In genomic region chr2:168212866-168213265, GRCh38 we compare ENCODE assay signal across 20 cellular contexts. TPM values are rescaled to one million over a fixed set of nuclear protein-coding genes. Genes with fewer than 3 reads are reported as not detected.
A peak's percentile ranks its signal among the peaks of the same experiment; 100 is the strongest.
DNase-seq lines count a peak whose midpoint lies in the region; ATAC-seq and TF ChIP-seq lines count a peak whose summit lies in the region.
"Had no signal": no experiment of that assay in that cellular context is flagged by ENCODE, and none has a peak within 500 bp of the region (broad histone marks: within the 10 kb centered on the region; RNA-seq: fewer than 3 reads in every experiment).

No MANE protein-coding gene starts in this region.

- no peaks in the 10 kb centered on the region for H3K27me3 ChIP-seq in GM23248 (replicated peaks; ENCODE audit: insufficient read depth)
- H3K27me3 ChIP-seq in foreskin keratinocyte: no peaks in the 10 kb centered on the region
- H3K27me3 ChIP-seq in osteoblast (ENCODE audit: insufficient read depth, low read length): no peaks in the 10 kb centered on the region
- H3K27me3 ChIP-seq: spleen had no signal

- no peak overlapping the region for H3K4me3 ChIP-seq in GM23248
- no peak overlapping the region for H3K4me3 ChIP-seq in osteoblast (ENCODE audit: insufficient read depth, low read length)
- H3K4me3 ChIP-seq: GM12878, spleen had no signal

- H3K79me2 ChIP-seq in GM23248 (ENCODE audit: insufficient read depth) (peaks cover 36% of the 10 kb centered on the region), osteoblast (ENCODE audit: insufficient read depth, low read length) (peaks cover 63% of the 10 kb centered on the region)

- H3K27ac ChIP-seq in GM23248 (no peak overlapping the region), foreskin keratinocyte (no peak overlapping the region), osteoblast (ENCODE audit: low read depth, low read length) (no peak overlapping the region)
- H3K27ac ChIP-seq: parathyroid adenoma had no signal

- H3K36me3 ChIP-seq in GM23248 (ENCODE audit: low read depth) (no peaks in the 10 kb centered on the region), osteoblast (ENCODE audit: insufficient read depth, low read length) (no peaks in the 10 kb centered on the region)
- H3K36me3 ChIP-seq: spleen had no signal

- H3K27ac Mint-ChIP-seq in T-helper 2 cell treated with Interferon-gamma antibody and Interleukin-4, amounts not matched to agents 5 μg/mL and 100 μg/mL, for 36 hours: peak overlapping the region; percentile 87
- H3K27ac Mint-ChIP-seq in activated T-helper 17 cell treated with anti-CD3 and anti-CD28 coated beads, Interleukin-2, amount 50 U/mL, for 72 hours: peak overlapping the region; percentile 89
- H3K27ac Mint-ChIP-seq: dendritic cell treated with granulocyte-macrophage colony-stimulating factor and Interleukin-4, amounts not matched to agents 40 ng/mL and 50 ng/mL, for 4 days had no signal

- H4K20me1 ChIP-seq in GM23248 (ENCODE audit: insufficient read depth): no peaks in the 10 kb centered on the region; the same call in 1 of the 2 replicates
- peaks cover 11% of the 10 kb centered on the region for H4K20me1 ChIP-seq in osteoblast (ENCODE audit: insufficient read depth, low read length)

- no peaks in the 10 kb centered on the region for H3K9me2 ChIP-seq in GM23248 (ENCODE audit: insufficient read depth)

- H2AFZ ChIP-seq in GM23248 (no peak overlapping the region), osteoblast (ENCODE audit: low read length) (no peak overlapping the region)
- H2AFZ ChIP-seq: parathyroid adenoma had no signal

- peaks cover 33% of the 10 kb centered on the region for H3K4me1 ChIP-seq in GM23248 (ENCODE audit: insufficient read depth)
- peaks cover 27% of the 10 kb centered on the region for H3K4me1 ChIP-seq in foreskin keratinocyte
- H3K4me1 ChIP-seq in osteoblast (ENCODE audit: insufficient read depth, low read length): peaks cover 37% of the 10 kb centered on the region

- H3K4me1 Mint-ChIP-seq in T-helper 2 cell treated with Interferon-gamma antibody and Interleukin-4, amounts not matched to agents 5 μg/mL and 100 μg/mL, for 36 hours (ENCODE audit: low read depth): peaks cover 50% of the 10 kb centered on the region
- peaks cover 39% of the 10 kb centered on the region for H3K4me1 Mint-ChIP-seq in activated T-helper 17 cell treated with anti-CD3 and anti-CD28 coated beads, Interleukin-2, amount 50 U/mL, for 72 hours

- H3K9me3 ChIP-seq in GM23248 (ENCODE audit: low read depth) (no peaks in the 10 kb centered on the region), osteoblast (ENCODE audit: low read depth, low read length) (no peaks in the 10 kb centered on the region)
- H3K9me3 ChIP-seq: spleen had no signal

- H3K4me2 ChIP-seq in GM23248 (ENCODE audit: unreplicated experiment): no peak overlapping the region
- H3K4me2 ChIP-seq in osteoblast (ENCODE audit: insufficient read depth, low read length): no peak overlapping the region

- TF ChIP-seq CTCF in foreskin keratinocyte (conservative IDR thresholded peaks at IDR 0.05): no peak
- TF ChIP-seq CTCF in osteoblast (IDR thresholded peaks at IDR 0.05; ENCODE audit: extremely low read depth, low read depth, low read length): no peak

- no peak for DNase-seq in T-helper 2 cell treated with Interferon-gamma antibody and Interleukin-4, amounts not matched to agents 5 μg/mL and 100 μg/mL, for 36 hours (ENCODE audit: low spot score)
- DNase-seq in T-helper 2 cell (no peak), GM23248 (peak; percentile 57), foreskin keratinocyte (no peak), osteoblast (ENCODE audit: insufficient read length, low spot score, missing footprints) (no peak), HPDE6-E6E7 (ENCODE audit: extremely low spot score) (no peak), NCI-H69 (lab: John Stamatoyannopoulos, UW) (no peak)
- DNase-seq: activated CD4-positive, CD25-positive, alpha-beta regulatory T cell treated with anti-CD3 and anti-CD28 coated beads, Interleukin-2, amount 50 U/mL, for 72 hours; CD4-positive, alpha-beta T cell; GOT3; NCI-H2081; NCI-H526 treated with DMSO at 0.1 percent for 48 hours; spleen; stimulated activated naive CD8-positive, alpha-beta T cell treated with anti-CD3 and anti-CD28 coated beads, Interleukin-15, Interleukin-2, amounts not matched to agents 100 U/mL and 50 U/mL, for 24 hours had no signal

- WGBS in GM23248 (ENCODE audit: low coverage in 1 of 2, low lambda C conversion rate in 2 of 2, missing lambda C conversion rate in 2 of 2), 2 experiments: 55 to 59% methylated on average over 3 of the region's 3 CpGs

- H3K9ac ChIP-seq in GM23248: no peak overlapping the region
- H3K9ac ChIP-seq: parathyroid adenoma had no signal

- peaks cover 21% of the 10 kb centered on the region for H3K36me3 Mint-ChIP-seq in T-helper 2 cell treated with Interferon-gamma antibody and Interleukin-4, amounts not matched to agents 5 μg/mL and 100 μg/mL, for 36 hours (ENCODE audit: low read depth)
- H3K36me3 Mint-ChIP-seq in activated T-helper 17 cell treated with anti-CD3 and anti-CD28 coated beads, Interleukin-2, amount 50 U/mL, for 72 hours (ENCODE audit: low read depth): no peaks in the 10 kb centered on the region

- no peaks in the 10 kb centered on the region for H3K27me3 Mint-ChIP-seq in T-helper 2 cell treated with Interferon-gamma antibody and Interleukin-4, amounts not matched to agents 5 μg/mL and 100 μg/mL, for 36 hours (ENCODE audit: low read depth)
- no peaks in the 10 kb centered on the region for H3K27me3 Mint-ChIP-seq in activated T-helper 17 cell treated with anti-CD3 and anti-CD28 coated beads, Interleukin-2, amount 50 U/mL, for 72 hours
- H3K27me3 Mint-ChIP-seq: CD4-positive, alpha-beta T cell; dendritic cell treated with granulocyte-macrophage colony-stimulating factor and Interleukin-4, amounts not matched to agents 40 ng/mL and 50 ng/mL, for 4 days had no signal

- no peaks in the 10 kb centered on the region for H3K9me3 Mint-ChIP-seq in T-helper 2 cell treated with Interferon-gamma antibody and Interleukin-4, amounts not matched to agents 5 μg/mL and 100 μg/mL, for 36 hours
- H3K9me3 Mint-ChIP-seq in activated T-helper 17 cell treated with anti-CD3 and anti-CD28 coated beads, Interleukin-2, amount 50 U/mL, for 72 hours: no peaks in the 10 kb centered on the region
- H3K9me3 Mint-ChIP-seq: CD4-positive, alpha-beta T cell; dendritic cell treated with granulocyte-macrophage colony-stimulating factor and Interleukin-4, amounts not matched to agents 40 ng/mL and 50 ng/mL, for 4 days had no signal

- ATAC-seq in activated T-helper 17 cell treated with anti-CD3 and anti-CD28 coated beads, Interleukin-2, amount 50 U/mL, for 72 hours (replicated peaks): no peak
- peak; percentile 14 for ATAC-seq in foreskin keratinocyte
- ATAC-seq: left lobe of liver, Panc1 had no signal

- peak overlapping the region; percentile 72 for H3K4me3 Mint-ChIP-seq in T-helper 2 cell treated with Interferon-gamma antibody and Interleukin-4, amounts not matched to agents 5 μg/mL and 100 μg/mL, for 36 hours
- peak overlapping the region; percentile 75 for H3K4me3 Mint-ChIP-seq in activated T-helper 17 cell treated with anti-CD3 and anti-CD28 coated beads, Interleukin-2, amount 50 U/mL, for 72 hours
- H3K4me3 Mint-ChIP-seq: dendritic cell treated with granulocyte-macrophage colony-stimulating factor and Interleukin-4, amounts not matched to agents 40 ng/mL and 50 ng/mL, for 4 days had no signal

- peaks cover 20% of the 10 kb centered on the region for H3F3A ChIP-seq in GM23248 (ENCODE audit: insufficient read depth)

- in situ Hi-C loops in GM23248 (cut with MboI): no loop called here

RNA-seq across cellular contexts. Expression of gene STK39, which starts 34.5 kb away (rescaled TPM):
- total RNA-seq in GM23248 (2014; rRNA removed; shearing (Covaris generic)): 10.5 and 14.6 TPM in 2 replicates
- 2.5 and 3.2 TPM in 2 replicates for polyA plus RNA-seq in GM23248 (2016; fragmentation: Nextera tagmentation; extraction: Ambion mirVana)
- 10 to 100 TPM; 21.5 to 27.9 TPM for total RNA-seq in activated T-helper 17 cell treated with anti-CD3 and anti-CD28 coated beads, Interleukin-2, amount 50 U/mL, for 72 hours
- 28.8 and 29.7 TPM in 2 replicates for total RNA-seq in foreskin keratinocyte
- 18.0 and 19.4 TPM in 2 replicates for polyA plus RNA-seq in foreskin keratinocyte
- total RNA-seq in osteoblast: 18.1 and 20.9 TPM in 2 replicates
